In genomic region chr6:66838764-66839163, GRCh38 we compare ENCODE assay signal across 28 cellular contexts.
"Had no signal": no experiment of that assay in that cellular context is flagged by ENCODE, and none has a peak within 500 bp of the region (broad histone marks: within the 10 kb centered on the region; RNA-seq: fewer than 3 reads in every experiment).

No MANE protein-coding gene starts in this region.

- DNase-seq: activated CD4-positive, alpha-beta T cell treated with anti-CD3 and anti-CD28 coated beads for 36 hours; activated CD4-positive, CD25-positive, alpha-beta regulatory T cell; activated CD8-positive, alpha-beta memory T cell treated with anti-CD3 and anti-CD28 coated beads for 24 hours; activated effector memory CD4-positive, alpha-beta T cell treated with anti-CD3 and anti-CD28 coated beads, Interleukin-2, amount 50 U/mL, for 16 hours; activated naive CD4-positive, alpha-beta T cell treated with anti-CD3 and anti-CD28 coated beads for 36 hours; activated naive CD8-positive, alpha-beta T cell treated with anti-CD3 and anti-CD28 coated beads, Interleukin-2, amount 10 ng/mL, durations not matched to agents 7 days and 5 days; brain microvascular endothelial cell; caudate nucleus; cortex of kidney; effector memory CD8-positive, alpha-beta T cell; erythroblast; islet precursor cell; left ventricle myocardium inferior; naive B cell; nephron progenitor cell; pancreas; retina; sigmoid colon; small intestine; stimulated activated CD4-positive, alpha-beta T cell treated with anti-CD3 and anti-CD28 coated beads, Interleukin-15, amount 100 ng/mL, for 24 hours; stimulated activated CD4-positive, alpha-beta T cell treated with anti-CD3 and anti-CD28 coated beads, Interleukin-2, amount 100 ng/mL, for 24 hours; stimulated activated naive CD4-positive, alpha-beta T cell; transverse colon had no signal

- H3K27me3 ChIP-seq: ascending aorta, brain microvascular endothelial cell, gastroesophageal sphincter, hepatocyte, pancreas, sigmoid colon, transverse colon had no signal

- H3K27ac ChIP-seq: ascending aorta, brain microvascular endothelial cell, gastroesophageal sphincter, hepatocyte, left ventricle myocardium inferior, pancreas, prostate gland, sigmoid colon, transverse colon had no signal

- H3K4me1 ChIP-seq: ascending aorta, gastroesophageal sphincter, left ventricle myocardium inferior, pancreas, prostate gland, sigmoid colon, transverse colon had no signal

- H3K36me3 ChIP-seq: ascending aorta, brain microvascular endothelial cell, gastroesophageal sphincter, left ventricle myocardium inferior, pancreas, prostate gland, sigmoid colon, transverse colon had no signal

- ATAC-seq: activated CD4-positive, alpha-beta T cell treated with anti-CD3 and anti-CD28 coated beads for 36 hours; effector memory CD8-positive, alpha-beta T cell; gastroesophageal sphincter; pancreas had no signal

- H3K79me2 ChIP-seq: hepatocyte had no signal

- H3K4me2 ChIP-seq: hepatocyte had no signal

- H3K9me3 ChIP-seq: ascending aorta, gastroesophageal sphincter, pancreas, prostate gland, sigmoid colon, transverse colon had no signal

- H2AFZ ChIP-seq: hepatocyte had no signal

- H3K4me3 ChIP-seq: ascending aorta, gastroesophageal sphincter, hepatocyte, left ventricle myocardium inferior, lung, pancreas, prostate gland, sigmoid colon, transverse colon had no signal
